1 cellular context compared by ENCODE assay signal in the genomic region with DNA sequence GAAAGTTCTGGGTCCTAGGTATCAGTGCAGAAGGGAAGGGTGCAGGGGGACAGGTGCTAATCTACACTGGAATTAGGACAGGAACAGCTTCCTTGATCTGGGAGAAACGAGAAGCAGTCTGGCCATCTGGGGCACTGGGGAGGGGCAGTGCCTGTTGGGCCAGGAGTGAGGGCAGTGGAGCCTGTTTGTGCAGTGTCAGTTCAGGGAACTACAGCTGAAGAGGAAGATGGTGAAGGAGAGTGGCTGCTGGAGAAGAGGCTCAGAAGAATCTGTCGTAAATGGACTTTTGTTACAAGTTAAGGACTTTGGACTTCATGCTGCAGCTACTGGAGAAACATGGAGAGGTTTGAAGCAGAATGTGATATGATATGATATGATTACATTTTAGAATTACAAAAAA.
TF ChIP-seq lines count a peak whose summit lies in the region.

No MANE protein-coding gene starts in this region.

TF ChIP-seq in WTC11, 78 proteins besides CTCF, POLR2A, EP300 and RAD21 (continued from another document):
- TF ChIP-seq, protein P1, sequence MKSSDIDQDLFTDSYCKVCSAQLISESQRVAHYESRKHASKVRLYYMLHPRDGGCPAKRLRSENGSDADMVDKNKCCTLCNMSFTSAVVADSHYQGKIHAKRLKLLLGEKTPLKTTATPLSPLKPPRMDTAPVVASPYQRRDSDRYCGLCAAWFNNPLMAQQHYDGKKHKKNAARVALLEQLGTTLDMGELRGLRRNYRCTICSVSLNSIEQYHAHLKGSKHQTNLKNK (CRISPR knock-in tag; IDR thresholded peaks at IDR 0.05) = no peak
- TF ChIP-seq, protein P2, sequence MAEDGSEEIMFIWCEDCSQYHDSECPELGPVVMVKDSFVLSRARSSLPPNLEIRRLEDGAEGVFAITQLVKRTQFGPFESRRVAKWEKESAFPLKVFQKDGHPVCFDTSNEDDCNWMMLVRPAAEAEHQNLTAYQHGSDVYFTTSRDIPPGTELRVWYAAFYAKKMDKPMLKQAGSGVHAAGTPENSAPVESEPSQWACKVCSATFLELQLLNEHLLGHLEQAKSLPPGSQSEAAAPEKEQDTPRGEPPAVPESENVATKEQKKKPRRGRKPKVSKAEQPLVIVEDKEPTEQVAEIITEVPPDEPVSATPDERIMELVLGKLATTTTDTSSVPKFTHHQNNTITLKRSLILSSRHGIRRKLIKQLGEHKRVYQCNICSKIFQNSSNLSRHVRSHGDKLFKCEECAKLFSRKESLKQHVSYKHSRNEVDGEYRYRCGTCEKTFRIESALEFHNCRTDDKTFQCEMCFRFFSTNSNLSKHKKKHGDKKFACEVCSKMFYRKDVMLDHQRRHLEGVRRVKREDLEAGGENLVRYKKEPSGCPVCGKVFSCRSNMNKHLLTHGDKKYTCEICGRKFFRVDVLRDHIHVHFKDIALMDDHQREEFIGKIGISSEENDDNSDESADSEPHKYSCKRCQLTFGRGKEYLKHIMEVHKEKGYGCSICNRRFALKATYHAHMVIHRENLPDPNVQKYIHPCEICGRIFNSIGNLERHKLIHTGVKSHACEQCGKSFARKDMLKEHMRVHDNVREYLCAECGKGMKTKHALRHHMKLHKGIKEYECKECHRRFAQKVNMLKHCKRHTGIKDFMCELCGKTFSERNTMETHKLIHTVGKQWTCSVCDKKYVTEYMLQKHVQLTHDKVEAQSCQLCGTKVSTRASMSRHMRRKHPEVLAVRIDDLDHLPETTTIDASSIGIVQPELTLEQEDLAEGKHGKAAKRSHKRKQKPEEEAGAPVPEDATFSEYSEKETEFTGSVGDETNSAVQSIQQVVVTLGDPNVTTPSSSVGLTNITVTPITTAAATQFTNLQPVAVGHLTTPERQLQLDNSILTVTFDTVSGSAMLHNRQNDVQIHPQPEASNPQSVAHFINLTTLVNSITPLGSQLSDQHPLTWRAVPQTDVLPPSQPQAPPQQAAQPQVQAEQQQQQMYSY (CRISPR knock-in tag; IDR thresholded peaks at IDR 0.05) = no peak
- TF ChIP-seq GRHL2 (CRISPR knock-in tag; IDR thresholded peaks at IDR 0.05; ENCODE audit: insufficient replicate concordance, severe bottlenecking) (no peak), ZNF232 (CRISPR knock-in tag; IDR thresholded peaks at IDR 0.05) (no peak), ATF1 (CRISPR knock-in tag; IDR thresholded peaks at IDR 0.05) (no peak), FOXJ3 (CRISPR knock-in tag; IDR thresholded peaks at IDR 0.05; ENCODE audit: borderline replicate concordance) (no peak), OVOL2 (CRISPR knock-in tag; IDR thresholded peaks at IDR 0.05; ENCODE audit: borderline replicate concordance) (no peak)
- TF ChIP-seq, protein P3, sequence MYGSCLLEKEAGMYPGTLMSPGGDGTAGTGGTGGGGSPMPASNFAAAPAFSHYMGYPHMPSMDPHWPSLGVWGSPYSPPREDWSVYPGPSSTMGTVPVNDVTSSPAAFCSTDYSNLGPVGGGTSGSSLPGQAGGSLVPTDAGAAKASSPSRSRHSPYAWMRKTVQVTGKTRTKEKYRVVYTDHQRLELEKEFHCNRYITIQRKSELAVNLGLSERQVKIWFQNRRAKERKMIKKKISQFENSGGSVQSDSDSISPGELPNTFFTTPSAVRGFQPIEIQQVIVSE (CRISPR knock-in tag; IDR thresholded peaks at IDR 0.05; ENCODE audit: borderline replicate concordance) = no peak
- TF ChIP-seq, protein P4, sequence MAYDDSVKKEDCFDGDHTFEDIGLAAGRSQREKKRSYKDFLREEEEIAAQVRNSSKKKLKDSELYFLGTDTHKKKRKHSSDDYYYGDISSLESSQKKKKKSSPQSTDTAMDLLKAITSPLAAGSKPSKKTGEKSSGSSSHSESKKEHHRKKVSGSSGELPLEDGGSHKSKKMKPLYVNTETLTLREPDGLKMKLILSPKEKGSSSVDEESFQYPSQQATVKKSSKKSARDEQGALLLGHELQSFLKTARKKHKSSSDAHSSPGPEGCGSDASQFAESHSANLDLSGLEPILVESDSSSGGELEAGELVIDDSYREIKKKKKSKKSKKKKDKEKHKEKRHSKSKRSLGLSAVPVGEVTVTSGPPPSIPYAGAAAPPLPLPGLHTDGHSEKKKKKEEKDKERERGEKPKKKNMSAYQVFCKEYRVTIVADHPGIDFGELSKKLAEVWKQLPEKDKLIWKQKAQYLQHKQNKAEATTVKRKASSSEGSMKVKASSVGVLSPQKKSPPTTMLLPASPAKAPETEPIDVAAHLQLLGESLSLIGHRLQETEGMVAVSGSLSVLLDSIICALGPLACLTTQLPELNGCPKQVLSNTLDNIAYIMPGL (CRISPR knock-in tag; IDR thresholded peaks at IDR 0.05) = no peak
